In the genomic region with DNA sequence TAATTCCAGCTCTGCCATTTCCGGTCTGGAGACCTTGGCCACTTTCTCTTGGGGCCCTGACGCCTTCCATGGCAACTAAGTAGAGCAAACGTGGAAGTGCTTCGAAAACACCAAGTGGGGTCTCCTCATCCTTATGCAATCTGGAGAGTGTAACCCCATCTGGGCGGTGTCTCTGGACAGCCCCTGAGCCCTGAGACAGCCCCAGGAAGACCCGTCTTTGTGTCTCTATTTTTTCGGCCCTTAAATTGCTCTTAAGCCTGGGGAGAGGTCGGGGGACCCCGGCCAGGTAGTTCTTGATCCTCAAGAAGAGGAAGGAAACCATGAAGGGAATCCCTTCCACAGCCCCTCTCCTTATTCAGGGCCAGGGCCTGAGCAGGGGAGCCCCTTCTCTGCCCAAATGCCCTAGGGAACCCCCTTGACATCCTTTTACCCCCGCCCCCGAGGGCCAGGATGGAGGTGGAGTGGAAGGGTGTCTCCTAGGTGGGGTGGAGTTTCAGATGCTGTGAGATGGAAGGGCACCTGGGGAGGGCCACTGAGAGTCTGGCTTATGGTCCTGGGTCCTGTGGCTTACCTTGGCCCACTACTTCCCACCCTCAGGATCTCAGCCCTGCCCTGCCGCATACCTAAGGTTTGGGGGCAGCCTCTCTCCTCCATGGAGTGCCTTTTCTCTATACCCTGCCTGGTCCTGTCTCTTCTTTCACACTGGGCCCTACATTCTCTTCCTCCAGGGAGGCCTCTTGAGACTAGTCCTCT, we compare ENCODE assay signal across 8 cellular contexts. TPM values are rescaled to one million over a fixed set of nuclear protein-coding genes. Genes with fewer than 3 reads are reported as not detected.
A peak's percentile ranks its signal among the peaks of the same experiment; 100 is the strongest.
DNase-seq lines count a peak whose midpoint lies in the region; ATAC-seq and TF ChIP-seq lines count a peak whose summit lies in the region.

No MANE protein-coding gene starts in this region.

- TF ChIP-seq CTCF in body of pancreas (IDR thresholded peaks at IDR 0.05) (no peak), tibial artery (IDR thresholded peaks at IDR 0.05) (no peak)

- H3K4me3 ChIP-seq in body of pancreas (no peak overlapping the region), tibial artery (peak overlapping the region; percentile 39 to 43)

- peak overlapping the region; percentile 81 for H3K4me3 Mint-ChIP-seq in activated CD4-positive, alpha-beta T cell treated with anti-CD3 and anti-CD28 coated beads, Interleukin-2, amount 10 ng/mL, durations not matched to agents 24 days and 14 days
- H3K4me3 Mint-ChIP-seq in memory B cell = peak overlapping the region; percentile 84

- ATAC-seq in body of pancreas = no peak
- no peak for ATAC-seq in memory B cell (ENCODE audit: low read depth)

- no peaks in the 10 kb centered on the region for H3K36me3 Mint-ChIP-seq in activated CD4-positive, alpha-beta T cell treated with anti-CD3 and anti-CD28 coated beads, Interleukin-2, amount 10 ng/mL, durations not matched to agents 24 days and 14 days (ENCODE audit: low read depth)
- H3K36me3 Mint-ChIP-seq in memory B cell = no peaks in the 10 kb centered on the region

- peak overlapping the region; percentile 78 for H3K27ac Mint-ChIP-seq in activated CD4-positive, alpha-beta T cell treated with anti-CD3 and anti-CD28 coated beads, Interleukin-2, amount 10 ng/mL, durations not matched to agents 24 days and 14 days
- peak overlapping the region; percentile 93 for H3K27ac Mint-ChIP-seq in memory B cell

- H3K4me1 Mint-ChIP-seq in activated CD4-positive, alpha-beta T cell treated with anti-CD3 and anti-CD28 coated beads, Interleukin-2, amount 10 ng/mL, durations not matched to agents 24 days and 14 days = peaks cover 43% of the 10 kb centered on the region
- H3K4me1 Mint-ChIP-seq in memory B cell = peaks cover 21% of the 10 kb centered on the region

- H3K9me3 ChIP-seq in body of pancreas = no peaks in the 10 kb centered on the region
- H3K9me3 ChIP-seq in tibial artery = no peaks in the 10 kb centered on the region

- H3K27ac ChIP-seq in body of pancreas = peak overlapping the region; percentile 92 to 96 (median 94)
- peak overlapping the region; percentile 79 to 83 for H3K27ac ChIP-seq in tibial artery

- TF ChIP-seq POLR2A in body of pancreas (IDR thresholded peaks at IDR 0.05) = no peak

- H3K27me3 Mint-ChIP-seq in activated CD4-positive, alpha-beta T cell treated with anti-CD3 and anti-CD28 coated beads, Interleukin-2, amount 10 ng/mL, durations not matched to agents 24 days and 14 days = peaks cover 20% of the 10 kb centered on the region
- H3K27me3 Mint-ChIP-seq in memory B cell = no peaks in the 10 kb centered on the region

- no peaks in the 10 kb centered on the region for H3K9me3 Mint-ChIP-seq in activated CD4-positive, alpha-beta T cell treated with anti-CD3 and anti-CD28 coated beads, Interleukin-2, amount 10 ng/mL, durations not matched to agents 24 days and 14 days
- no peaks in the 10 kb centered on the region for H3K9me3 Mint-ChIP-seq in memory B cell

- WGBS in body of pancreas, 2 donors = 63 to 65% methylated on average over 12 of the region's 12 CpGs

- no peaks in the 10 kb centered on the region for H3K27me3 ChIP-seq in body of pancreas
- H3K27me3 ChIP-seq in tibial artery = no peaks in the 10 kb centered on the region

- intact Hi-C loops in activated CD4-positive, alpha-beta T cell treated with anti-CD3 and anti-CD28 coated beads, Interleukin-2, amount 10 ng/mL, durations not matched to agents 24 days and 14 days (cut with micrococcal nuclease) = loop anchor here (1.0 to 2.0 kb wide), 3 partner anchors 10 to 35 kb away; a partner anchor contains a TSS
- intact Hi-C loops in body of pancreas (cut with DNase I) (no loop called here), tibial artery (cut with DNase I; ENCODE audit: low total_unique reads) (no loop called here)

- H3K36me3 ChIP-seq in body of pancreas (replicated peaks in 1 of 2; ENCODE audit: insufficient read depth in 1 of 2, low read depth in 2 of 2) = no peaks in the 10 kb centered on the region
- no peaks in the 10 kb centered on the region for H3K36me3 ChIP-seq in tibial artery

- H3K4me1 ChIP-seq in body of pancreas (peaks cover 38% of the 10 kb centered on the region), tibial artery (peaks cover 0 to 50% (median 40%) of the 10 kb centered on the region in 4 donors)

- DNase-seq in activated CD4-positive, alpha-beta T cell treated with anti-CD3 and anti-CD28 coated beads, Interleukin-2, amount 10 ng/mL, durations not matched to agents 24 days and 14 days = no peak
- no peak for DNase-seq in activated CD4-positive, alpha-beta T cell treated with anti-CD3 and anti-CD28 coated beads, Interleukin-2, amount 50 U/mL, for 1 hour
- no peak for DNase-seq in body of pancreas
- no peak for DNase-seq in memory B cell (ENCODE audit: low spot score in 2 of 2)
- no peak for DNase-seq in tibial artery
- no peak for DNase-seq in effector CD8-positive, alpha-beta T cell (lab: John Stamatoyannopoulos, UW)
- no peak for DNase-seq in 8988T
- DNase-seq in hippocampal formation (lab: John Stamatoyannopoulos, UW) = no peak

RNA-seq across cellular contexts. Expression of a gene that starts 17.6 kb away (rescaled TPM):
- total RNA-seq in activated CD4-positive, alpha-beta T cell treated with anti-CD3 and anti-CD28 coated beads, Interleukin-2, amount 10 ng/mL, durations not matched to agents 24 days and 14 days = 55.0 and 57.7 TPM in 2 replicates
- total RNA-seq in body of pancreas = 100 to 1,000 TPM in 1 of 2 donors, 10 to 100 TPM in 1; 36.6 to 253 TPM

RNA-seq across cellular contexts. Expression of a gene that starts 26.9 kb away (rescaled TPM):
- total RNA-seq in activated CD4-positive, alpha-beta T cell treated with anti-CD3 and anti-CD28 coated beads, Interleukin-2, amount 10 ng/mL, durations not matched to agents 24 days and 14 days = 10.4 and 12.4 TPM in 2 replicates
- 10 to 100 TPM in 1 of 2 donors, 1 to 10 TPM in 1; 7.0 to 19.4 TPM for total RNA-seq in body of pancreas

RNA-seq across cellular contexts. Expression of a gene that starts 36.1 kb away (rescaled TPM):
- 51.2 and 61.4 TPM in 2 replicates for total RNA-seq in activated CD4-positive, alpha-beta T cell treated with anti-CD3 and anti-CD28 coated beads, Interleukin-2, amount 10 ng/mL, durations not matched to agents 24 days and 14 days
- 10 to 100 TPM; 25.7 to 25.9 TPM for total RNA-seq in body of pancreas

RNA-seq across cellular contexts. Expression of a gene that starts 45.8 kb away (rescaled TPM):
- total RNA-seq in activated CD4-positive, alpha-beta T cell treated with anti-CD3 and anti-CD28 coated beads, Interleukin-2, amount 10 ng/mL, durations not matched to agents 24 days and 14 days = 0.19 TPM in 1 of 2 replicates, not detected in the other
- total RNA-seq in body of pancreas = under 1 TPM; 0.26 to 0.66 TPM

Comparison
In these comparisons a context has a peak if more than half of its experiments do, and no peak if none do; other contexts are left out.
1. H3K4me3 ChIP-seq: peak in tibial artery (2 of 2); none in body of pancreas (0 of 2).